In the genomic region with DNA sequence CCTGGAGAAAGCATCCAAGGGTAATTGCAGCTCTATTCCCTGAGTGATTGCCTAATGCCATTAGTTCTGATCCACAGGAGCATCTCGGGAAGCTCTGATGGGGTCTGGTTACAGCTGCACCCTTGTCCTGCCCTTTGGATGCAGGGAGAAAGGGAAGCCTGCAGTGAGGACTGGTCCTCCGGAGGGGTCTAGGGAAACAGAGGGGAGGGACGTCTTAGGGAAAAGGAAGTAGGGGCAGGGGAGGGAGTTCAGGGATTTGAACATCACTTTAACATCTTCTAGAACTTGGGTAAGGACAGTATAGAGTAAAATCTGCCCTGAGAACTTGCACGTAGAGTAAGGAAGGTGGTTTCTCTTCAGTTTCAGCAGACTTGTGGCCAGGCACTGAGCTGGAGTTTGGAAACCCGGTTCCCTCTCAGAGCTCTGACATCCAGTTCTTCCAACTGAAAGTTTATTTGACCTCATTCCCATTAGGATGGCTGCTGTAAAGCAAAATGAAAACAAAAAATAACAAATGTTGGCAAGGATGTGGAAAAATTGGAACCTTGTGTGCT, we compare ENCODE assay signal across 21 cellular contexts. TPM values are rescaled to one million over a fixed set of nuclear protein-coding genes. Genes with fewer than 3 reads are reported as not detected.
DNase-seq lines count a peak whose midpoint lies in the region; ATAC-seq and TF ChIP-seq lines count a peak whose summit lies in the region.
"Had no signal": no experiment of that assay in that cellular context is flagged by ENCODE, and none has a peak within 500 bp of the region (broad histone marks: within the 10 kb centered on the region; RNA-seq: fewer than 3 reads in every experiment).

No MANE protein-coding gene starts in this region.

- H3K36me3 ChIP-seq in esophagus muscularis mucosa (no peaks in the 10 kb centered on the region), psoas muscle (ENCODE audit: insufficient read depth in 1 of 2, low read depth in 1 of 2) (no peaks in the 10 kb centered on the region)

- H3K4me1 ChIP-seq in esophagus muscularis mucosa (no peaks in the 10 kb centered on the region), psoas muscle (no peaks in the 10 kb centered on the region)
- H3K4me1 ChIP-seq: A549 had no signal

- H3K27ac Mint-ChIP-seq in activated naive CD8-positive, alpha-beta T cell treated with anti-CD3 and anti-CD28 coated beads, Interleukin-2, amount 10 ng/mL, durations not matched to agents 7 days and 5 days, result peak overlapping the region; percentile 58
- no peak overlapping the region for H3K27ac Mint-ChIP-seq in activated naive CD8-positive, alpha-beta T cell treated with anti-CD3 and anti-CD28 coated beads, Interleukin-2, amount 50 U/mL, for 24 hours
- peak overlapping the region; percentile 87 for H3K27ac Mint-ChIP-seq in progenitor cell of endocrine pancreas
- H3K27ac Mint-ChIP-seq: CD4-positive, alpha-beta memory T cell had no signal

- H3K4me3 ChIP-seq in esophagus muscularis mucosa (no peak overlapping the region), psoas muscle (no peak overlapping the region)
- H3K4me3 ChIP-seq: A549, GM12878 had no signal

- no peak for DNase-seq in activated naive CD8-positive, alpha-beta T cell treated with anti-CD3 and anti-CD28 coated beads, Interleukin-2, amount 10 ng/mL, durations not matched to agents 7 days and 5 days
- no peak for DNase-seq in activated naive CD8-positive, alpha-beta T cell treated with anti-CD3 and anti-CD28 coated beads, Interleukin-2, amount 50 U/mL, for 24 hours
- DNase-seq in NCI-H69 (lab: John Stamatoyannopoulos, UW) (peak; percentile 78), esophagus muscularis mucosa (ENCODE audit: extremely low spot score) (peak; percentile 68), progenitor cell of endocrine pancreas (ENCODE audit: low spot score, unreplicated experiment) (no peak), NCI-H510A (lab: John Stamatoyannopoulos, UW) (no peak), psoas muscle (no peak)
- DNase-seq: 8988T; ACHN; AML-193; C1 segment of cervical spinal cord; CD4-positive, alpha-beta memory T cell; COR-L47; DMS153; DND-41; H7; HCEC 1CT had no signal

- no peak for ATAC-seq in activated naive CD8-positive, alpha-beta T cell treated with anti-CD3 and anti-CD28 coated beads, Interleukin-2, amount 10 ng/mL, durations not matched to agents 7 days and 5 days (ENCODE audit: low read depth)
- no peak for ATAC-seq in activated naive CD8-positive, alpha-beta T cell treated with anti-CD3 and anti-CD28 coated beads, Interleukin-2, amount 50 U/mL, for 24 hours
- no peak for ATAC-seq in GM21717 (IDR thresholded peaks at IDR 0.05; ENCODE audit: unreplicated experiment)
- ATAC-seq in psoas muscle, result no peak
- ATAC-seq: A549, GM12878 had no signal

- H3K36me3 Mint-ChIP-seq in activated naive CD8-positive, alpha-beta T cell treated with anti-CD3 and anti-CD28 coated beads, Interleukin-2, amount 10 ng/mL, durations not matched to agents 7 days and 5 days, result no peaks in the 10 kb centered on the region
- H3K36me3 Mint-ChIP-seq in activated naive CD8-positive, alpha-beta T cell treated with anti-CD3 and anti-CD28 coated beads, Interleukin-2, amount 50 U/mL, for 24 hours (ENCODE audit: low read depth), result no peaks in the 10 kb centered on the region
- peaks cover 28% of the 10 kb centered on the region for H3K36me3 Mint-ChIP-seq in progenitor cell of endocrine pancreas (ENCODE audit: insufficient read depth)
- H3K36me3 Mint-ChIP-seq: CD4-positive, alpha-beta memory T cell had no signal

- H3K9me3 ChIP-seq in esophagus muscularis mucosa (no peaks in the 10 kb centered on the region), psoas muscle (no peaks in the 10 kb centered on the region)
- H3K9me3 ChIP-seq: A549 had no signal

- no peak for TF ChIP-seq CTCF in esophagus muscularis mucosa (IDR thresholded peaks at IDR 0.05)
- TF ChIP-seq CTCF in progenitor cell of endocrine pancreas (IDR thresholded peaks at IDR 0.05; ENCODE audit: unreplicated experiment), result no peak
- TF ChIP-seq CTCF in psoas muscle (IDR thresholded peaks at IDR 0.05), result no peak

- no peaks in the 10 kb centered on the region for H3K4me1 Mint-ChIP-seq in activated naive CD8-positive, alpha-beta T cell treated with anti-CD3 and anti-CD28 coated beads, Interleukin-2, amount 10 ng/mL, durations not matched to agents 7 days and 5 days
- no peaks in the 10 kb centered on the region for H3K4me1 Mint-ChIP-seq in activated naive CD8-positive, alpha-beta T cell treated with anti-CD3 and anti-CD28 coated beads, Interleukin-2, amount 50 U/mL, for 24 hours
- peaks cover 9% of the 10 kb centered on the region for H3K4me1 Mint-ChIP-seq in progenitor cell of endocrine pancreas (ENCODE audit: low read depth)
- H3K4me1 Mint-ChIP-seq: CD4-positive, alpha-beta memory T cell had no signal

- WGBS in esophagus muscularis mucosa, result 45% methylated on average over 5 of the region's 5 CpGs
- WGBS in psoas muscle, 3 donors, result 42 to 49% (median 43%) methylated on average over 5 of the region's 5 CpGs

- no peak overlapping the region for H3K4me3 Mint-ChIP-seq in activated naive CD8-positive, alpha-beta T cell treated with anti-CD3 and anti-CD28 coated beads, Interleukin-2, amount 10 ng/mL, durations not matched to agents 7 days and 5 days
- no peak overlapping the region for H3K4me3 Mint-ChIP-seq in activated naive CD8-positive, alpha-beta T cell treated with anti-CD3 and anti-CD28 coated beads, Interleukin-2, amount 50 U/mL, for 24 hours
- no peak overlapping the region for H3K4me3 Mint-ChIP-seq in progenitor cell of endocrine pancreas (ENCODE audit: low read depth)
- H3K4me3 Mint-ChIP-seq: CD4-positive, alpha-beta memory T cell had no signal

- peaks cover 6% of the 10 kb centered on the region for H3K27me3 Mint-ChIP-seq in activated naive CD8-positive, alpha-beta T cell treated with anti-CD3 and anti-CD28 coated beads, Interleukin-2, amount 10 ng/mL, durations not matched to agents 7 days and 5 days
- H3K27me3 Mint-ChIP-seq in activated naive CD8-positive, alpha-beta T cell treated with anti-CD3 and anti-CD28 coated beads, Interleukin-2, amount 50 U/mL, for 24 hours, result peaks cover 36% of the 10 kb centered on the region
- no peaks in the 10 kb centered on the region for H3K27me3 Mint-ChIP-seq in progenitor cell of endocrine pancreas

- H3K27me3 ChIP-seq in esophagus muscularis mucosa (peaks cover 0 to 31% (median 0%) of the 10 kb centered on the region in 4 donors), psoas muscle (ENCODE audit: insufficient read depth in 3 of 3, low read length in 2 of 3) (peaks cover 4 to 12% (median 7%) of the 10 kb centered on the region in 3 donors)

- intact Hi-C loops in esophagus muscularis mucosa (cut with DNase I), result no loop called here
- intact Hi-C loops in psoas muscle (cut with DNase I), result no loop called here

- POLR2A ChIA-PET in activated naive CD8-positive, alpha-beta T cell treated with anti-CD3 and anti-CD28 coated beads, Interleukin-2, amount 10 ng/mL, durations not matched to agents 7 days and 5 days (lab: Charles Lee), result no interaction called here

- TF ChIP-seq EP300 in esophagus muscularis mucosa (IDR thresholded peaks at IDR 0.05), result no peak

- H3K27ac ChIP-seq in esophagus muscularis mucosa (replicated peaks in 1 of 4) (no peak overlapping the region), psoas muscle (no peak overlapping the region)
- H3K27ac ChIP-seq: A549 had no signal

- H3K9me3 Mint-ChIP-seq in activated naive CD8-positive, alpha-beta T cell treated with anti-CD3 and anti-CD28 coated beads, Interleukin-2, amount 10 ng/mL, durations not matched to agents 7 days and 5 days, result no peaks in the 10 kb centered on the region
- H3K9me3 Mint-ChIP-seq in activated naive CD8-positive, alpha-beta T cell treated with anti-CD3 and anti-CD28 coated beads, Interleukin-2, amount 50 U/mL, for 24 hours, result no peaks in the 10 kb centered on the region
- H3K9me3 Mint-ChIP-seq in progenitor cell of endocrine pancreas (ENCODE audit: low read depth), result no peaks in the 10 kb centered on the region

- TF ChIP-seq POLR2A in esophagus muscularis mucosa (IDR thresholded peaks at IDR 0.05; ENCODE audit: low read depth), result no peak

RNA-seq across cellular contexts. Expression of a gene that starts 20.5 kb away (rescaled TPM):
- not detected for total RNA-seq in activated naive CD8-positive, alpha-beta T cell treated with anti-CD3 and anti-CD28 coated beads, Interleukin-2, amount 10 ng/mL, durations not matched to agents 7 days and 5 days
- under 1 TPM in 3 of 4 donors, not detected in 1; under 0.01 to 0.06 (median under 0.01) TPM for total RNA-seq in esophagus muscularis mucosa
- 92.2 and 110 TPM in 2 replicates for total RNA-seq in progenitor cell of endocrine pancreas
- under 1 TPM in 3 of 4 donors, not detected in 1; 0.02 to 0.04 (median 0.04) TPM for total RNA-seq in psoas muscle
- polyA plus RNA-seq in psoas muscle, result under 1 TPM in 1 of 3 donors, not detected in 2; under 0.01 TPM
- total RNA-seq: CD4-positive, alpha-beta memory T cell had no signal
- polyA plus RNA-seq: BJ; CD4-positive, alpha-beta memory T cell had no signal

Comparison
In these comparisons a context has a peak if more than half of its experiments do, and no peak if none do; other contexts are left out.
1. DNase-seq: peak in NCI-H69 (single experiment) and esophagus muscularis mucosa (single experiment); none in activated naive CD8-positive, alpha-beta T cell treated with anti-CD3 and anti-CD28 coated beads, Interleukin-2, amount 10 ng/mL, durations not matched to agents 7 days and 5 days (single experiment), activated naive CD8-positive, alpha-beta T cell treated with anti-CD3 and anti-CD28 coated beads, Interleukin-2, amount 50 U/mL, for 24 hours (single experiment), progenitor cell of endocrine pancreas (single experiment), NCI-H510A (single experiment) and psoas muscle (0 of 2).
2. RNA of a gene that starts 20.5 kb away (total RNA-seq): 92.2 to 110 TPM in progenitor cell of endocrine pancreas; 0.02 to 0.04 TPM in psoas muscle, not detected in activated naive CD8-positive, alpha-beta T cell treated with anti-CD3 and anti-CD28 coated beads, Interleukin-2, amount 10 ng/mL, durations not matched to agents 7 days and 5 days and under 0.01 to 0.06 TPM in esophagus muscularis mucosa; every median in the first group is over 10 times any median in the second.